Comparison of ENCODE assay signal across 34 cellular contexts in genomic region chr9:124036578-124036977, GRCh38. TPM values are rescaled to one million over a fixed set of nuclear protein-coding genes. Genes with fewer than 3 reads are reported as not detected.
"Had no signal": no experiment of that assay in that cellular context is flagged by ENCODE, and none has a peak within 500 bp of the region (broad histone marks: within the 10 kb centered on the region; RNA-seq: fewer than 3 reads in every experiment).

No MANE protein-coding gene starts in this region.

- H3K4me2 ChIP-seq: smooth muscle cell had no signal

- H3K27ac Mint-ChIP-seq: naive thymus-derived CD8-positive, alpha-beta T cell; natural killer cell treated with Interleukin-12 subunit alpha and Interleukin-12 subunit beta and Interleukin-15 and Interleukin-18, amount 100 ng/mL, for 72 hours; nephron progenitor cell; progenitor cell of endocrine pancreas; stimulated activated memory B cell treated with anti-CD40 and anti-IgM and Interleukin-4, amounts not matched to agents 10 μg/mL and 1 μg/mL and 100 μg/mL, for 72 hours; stimulated activated naive CD8-positive, alpha-beta T cell treated with anti-CD3 and anti-CD28 coated beads, Interleukin-15, amount 100 ng/mL, for 72 hours; type B pancreatic cell had no signal

- H3K4me1 ChIP-seq: parathyroid adenoma had no signal

- H3K4me3 ChIP-seq: ovary, psoas muscle, skin epidermis, smooth muscle cell, spleen, suprapubic skin, testis, tibial artery, transverse colon, upper lobe of right lung, uterus had no signal

- H2AFZ ChIP-seq: parathyroid adenoma had no signal

- H3K9me3 Mint-ChIP-seq: naive thymus-derived CD8-positive, alpha-beta T cell; natural killer cell treated with Interleukin-12 subunit alpha and Interleukin-12 subunit beta and Interleukin-15 and Interleukin-18, amount 100 ng/mL, for 72 hours; nephron progenitor cell; neural crest cell; stimulated activated memory B cell treated with anti-CD40 and anti-IgM and Interleukin-4, amounts not matched to agents 10 μg/mL and 1 μg/mL and 100 μg/mL, for 72 hours; stimulated activated naive CD8-positive, alpha-beta T cell treated with anti-CD3 and anti-CD28 coated beads, Interleukin-15, amount 100 ng/mL, for 72 hours; type B pancreatic cell had no signal

- DNase-seq: naive B cell; naive thymus-derived CD8-positive, alpha-beta T cell; nephron progenitor cell; occipital lobe; ovary; psoas muscle; right cardiac atrium; stimulated activated CD4-positive, alpha-beta T cell treated with anti-CD3 and anti-CD28 coated beads, Interleukin-12 subunit alpha, Interleukin-12 subunit beta, amount 100 ng/mL, for 4 hours; stimulated activated CD4-positive, alpha-beta T cell treated with anti-CD3 and anti-CD28 coated beads, Interleukin-1b, Interleukin-23, amount 100 ng/mL, for 48 hours; stimulated activated CD4-positive, alpha-beta T cell treated with anti-CD3 and anti-CD28 coated beads, Interleukin-4, amount 100 ng/mL, for 1 hour; stimulated activated CD4-positive, alpha-beta T cell treated with anti-CD3 and anti-CD28 coated beads, Interleukin-4, amount 100 ng/mL, for 4 hours; stimulated activated CD8-positive, alpha-beta memory T cell treated with anti-CD3 and anti-CD28 coated beads, Interleukin-4, amount 100 ng/mL, for 48 hours; stimulated activated naive CD4-positive, alpha-beta T cell; stimulated activated naive CD8-positive, alpha-beta T cell treated with anti-CD3 and anti-CD28 coated beads, Interleukin-15, amount 100 ng/mL, for 72 hours; stimulated activated naive CD8-positive, alpha-beta T cell treated with anti-CD3 and anti-CD28 coated beads, Interleukin-15, Interleukin-2, amounts not matched to agents 100 U/mL and 50 U/mL, for 24 hours; substantia nigra; testis; tibial artery; transverse colon; uterus had no signal

- ATAC-seq: naive thymus-derived CD8-positive, alpha-beta T cell; psoas muscle; right cardiac atrium; stimulated activated naive CD8-positive, alpha-beta T cell treated with anti-CD3 and anti-CD28 coated beads, Interleukin-15, amount 100 ng/mL, for 72 hours; stimulated activated naive CD8-positive, alpha-beta T cell treated with anti-CD3 and anti-CD28 coated beads, Interleukin-15, Interleukin-2, amounts not matched to agents 100 U/mL and 50 U/mL, for 24 hours; upper lobe of right lung had no signal

- H3K4me3 Mint-ChIP-seq: naive B cell; naive thymus-derived CD8-positive, alpha-beta T cell; natural killer cell treated with Interleukin-12 subunit alpha and Interleukin-12 subunit beta and Interleukin-15 and Interleukin-18, amount 100 ng/mL, for 72 hours; nephron progenitor cell; neural crest cell; stimulated activated memory B cell treated with anti-CD40 and anti-IgM and Interleukin-4, amounts not matched to agents 10 μg/mL and 1 μg/mL and 100 μg/mL, for 72 hours; stimulated activated naive CD8-positive, alpha-beta T cell treated with anti-CD3 and anti-CD28 coated beads, Interleukin-15, amount 100 ng/mL, for 72 hours; type B pancreatic cell had no signal

- H3K79me2 ChIP-seq: parathyroid adenoma had no signal

- H3K27ac ChIP-seq: ovary, parathyroid adenoma, psoas muscle, skin epidermis, spleen, suprapubic skin, testis, tibial artery, transverse colon, upper lobe of right lung, uterus had no signal

- H3K36me3 ChIP-seq: ovary, spleen, suprapubic skin, tibial artery, transverse colon, upper lobe of right lung, uterus had no signal

- H3K27me3 ChIP-seq: ovary, testis had no signal

- H3K9me3 ChIP-seq: ovary, psoas muscle, spleen, suprapubic skin, testis, tibial artery, transverse colon, upper lobe of right lung, uterus had no signal

- H3K9ac ChIP-seq: parathyroid adenoma had no signal

- H3K36me3 Mint-ChIP-seq: naive thymus-derived CD8-positive, alpha-beta T cell; natural killer cell treated with Interleukin-12 subunit alpha and Interleukin-12 subunit beta and Interleukin-15 and Interleukin-18, amount 100 ng/mL, for 72 hours; stimulated activated memory B cell treated with anti-CD40 and anti-IgM and Interleukin-4, amounts not matched to agents 10 μg/mL and 1 μg/mL and 100 μg/mL, for 72 hours; type B pancreatic cell had no signal

RNA-seq across cellular contexts. Expression of gene LHX2, which starts 25.0 kb away (rescaled TPM):
- total RNA-seq: naive thymus-derived CD8-positive, alpha-beta T cell; natural killer cell treated with Interleukin-12 subunit alpha and Interleukin-12 subunit beta and Interleukin-15 and Interleukin-18, amount 100 ng/mL, for 72 hours; osteoblast; progenitor cell of endocrine pancreas; psoas muscle; renal cortical epithelial cell; smooth muscle cell; transverse colon; upper lobe of right lung; urinary bladder had no signal
- polyA plus RNA-seq: naive thymus-derived CD8-positive, alpha-beta T cell; psoas muscle; smooth muscle cell; urinary bladder had no signal
